ENCODE assay signal across 18 cellular contexts in genomic region chr7:17339952-17340351, GRCh38. TPM values are rescaled to one million over a fixed set of nuclear protein-coding genes. Genes with fewer than 3 reads are reported as not detected.
A peak's percentile ranks its signal among the peaks of the same experiment; 100 is the strongest.
DNase-seq lines count a peak whose midpoint lies in the region; ATAC-seq and TF ChIP-seq lines count a peak whose summit lies in the region.
"Had no signal": no experiment of that assay in that cellular context is flagged by ENCODE, and none has a peak within 500 bp of the region (broad histone marks: within the 10 kb centered on the region; RNA-seq: fewer than 3 reads in every experiment).

No MANE protein-coding gene starts in this region.

- H3K27me3 ChIP-seq in H9 (ENCODE audit: insufficient read depth, low read length): no peaks in the 10 kb centered on the region
- no peaks in the 10 kb centered on the region for H3K27me3 ChIP-seq in esophagus squamous epithelium
- H3K27me3 ChIP-seq in osteoblast (ENCODE audit: insufficient read depth, low read length): no peaks in the 10 kb centered on the region
- H3K27me3 ChIP-seq: SJCRH30 had no signal

- H3K79me2 ChIP-seq in H9 (ENCODE audit: insufficient read depth, low read length) (no peaks in the 10 kb centered on the region), osteoblast (ENCODE audit: insufficient read depth, low read length) (peaks cover 71% of the 10 kb centered on the region)

- peak overlapping the region; percentile 43 for H3K9ac ChIP-seq in H9 (ENCODE audit: extremely low read depth, insufficient read length, low read length)

- peaks cover 0 to 81% (median 6%) of the 10 kb centered on the region in 3 donors for H3K36me3 ChIP-seq in esophagus squamous epithelium
- peaks cover 78% of the 10 kb centered on the region for H3K36me3 ChIP-seq in osteoblast (ENCODE audit: insufficient read depth, low read length)
- H3K36me3 ChIP-seq: SJCRH30 had no signal

- no peak overlapping the region for H3K56ac ChIP-seq in H9 (ENCODE audit: insufficient read length, low read depth, low read length)

- H3K23ac ChIP-seq in H9 (ENCODE audit: insufficient read length, low read depth, low read length): no peak overlapping the region

- H3K27ac ChIP-seq in H9 (ENCODE audit: insufficient read length, low read depth, low read length) (no peak overlapping the region), esophagus squamous epithelium (peak overlapping the region in 3 of 4 donors; percentile 1 to 35 (median 4)), osteoblast (ENCODE audit: low read depth, low read length) (peak overlapping the region; percentile 33)
- H3K27ac ChIP-seq: HL-60, SJCRH30 had no signal

- H3K18ac ChIP-seq in H9 (ENCODE audit: insufficient read length, low read depth, low read length): no peak overlapping the region

- no peaks in the 10 kb centered on the region; the same call in 1 of the 2 replicates for H3K4me1 ChIP-seq in H9 (ENCODE audit: insufficient read depth, low read length)
- H3K4me1 ChIP-seq in esophagus squamous epithelium: peaks cover 0 to 56% (median 9%) of the 10 kb centered on the region in 3 donors
- H3K4me1 ChIP-seq in osteoblast (ENCODE audit: insufficient read depth, low read length): peaks cover 26% of the 10 kb centered on the region
- H3K4me1 ChIP-seq: Caco-2, SJCRH30 had no signal

- H3K27ac Mint-ChIP-seq in Calu3 (ENCODE audit: unreplicated experiment) (peak overlapping the region; percentile 64), H9 (peak overlapping the region; percentile 11 to 86 (median 40); a peak in 4 of 7 replicates)
- H3K27ac Mint-ChIP-seq: CD4-positive, CD25-positive, alpha-beta regulatory T cell had no signal

- H3K9me3 Mint-ChIP-seq in Calu3 (ENCODE audit: low read depth, unreplicated experiment) (no peaks in the 10 kb centered on the region), H9 (peaks cover 0 to 1% of the 10 kb centered on the region in 2 experiments; a peak in 2 of 5 replicates)
- H3K9me3 Mint-ChIP-seq: CD4-positive, CD25-positive, alpha-beta regulatory T cell had no signal

- no peak overlapping the region for H2BK20ac ChIP-seq in H9 (ENCODE audit: low read depth, low read length, poor library complexity, severe bottlenecking)

- no peak overlapping the region for H3K14ac ChIP-seq in H9 (ENCODE audit: insufficient read depth, low read length)

- no peak overlapping the region for H3T11ph ChIP-seq in H9 (ENCODE audit: low read length)

- peak overlapping the region; percentile 82 for H4K5ac ChIP-seq in H9 (ENCODE audit: insufficient read length, low read depth, low read length)

- no peaks in the 10 kb centered on the region for H4K20me1 ChIP-seq in H9 (ENCODE audit: control insufficient read depth, insufficient read depth, insufficient read length)
- H4K20me1 ChIP-seq in osteoblast (ENCODE audit: insufficient read depth, low read length): peaks cover 5% of the 10 kb centered on the region

- H3K23me2 ChIP-seq in H9 (ENCODE audit: insufficient read length, low read depth, low read length, poor library complexity, severe bottlenecking): no peaks in the 10 kb centered on the region

- H3K4me3 Mint-ChIP-seq in Calu3 (ENCODE audit: low read depth, unreplicated experiment) (no peak overlapping the region), H9 (no peak overlapping the region)
- H3K4me3 Mint-ChIP-seq: CD4-positive, CD25-positive, alpha-beta regulatory T cell had no signal

- WGBS in H9 (ENCODE audit: extremely low coverage, insufficient read length, low lambda C conversion rate): no CpG with 5 or more reads among the region's 4 CpGs
- WGBS in esophagus squamous epithelium, 2 donors: 49 to 82% methylated on average over 3 to 4 of the region's 4 CpGs

- H3K4me3 ChIP-seq in esophagus squamous epithelium (no peak overlapping the region), osteoblast (ENCODE audit: insufficient read depth, low read length) (no peak overlapping the region)
- H3K4me3 ChIP-seq: SJCRH30 had no signal

- no peaks in the 10 kb centered on the region for H3K79me1 ChIP-seq in H9 (ENCODE audit: insufficient read depth, low read depth, low read length, poor library complexity, severe bottlenecking)

- no peak overlapping the region for H2BK15ac ChIP-seq in H9 (ENCODE audit: low read depth, low read length)

- intact Hi-C loops in Calu3 (cut with micrococcal nuclease; ENCODE audit: unreplicated experiment): no loop called here
- intact Hi-C loops in esophagus squamous epithelium (cut with DNase I): no loop called here

- peaks cover 41% of the 10 kb centered on the region for H3K4me1 Mint-ChIP-seq in Calu3 (ENCODE audit: low read depth, unreplicated experiment)
- H3K4me1 Mint-ChIP-seq in H9: peaks cover 12 to 15% of the 10 kb centered on the region in 2 experiments

- TF ChIP-seq POLR2A in esophagus squamous epithelium (IDR thresholded peaks at IDR 0.05): no peak

- no peak for TF ChIP-seq CTCF in Calu3 (IDR thresholded peaks at IDR 0.05; ENCODE audit: unreplicated experiment)
- no peak for TF ChIP-seq CTCF in H9 (conservative IDR thresholded peaks at IDR 0.05)
- no peak for TF ChIP-seq CTCF in esophagus squamous epithelium (IDR thresholded peaks at IDR 0.05)
- TF ChIP-seq CTCF in osteoblast (IDR thresholded peaks at IDR 0.05; ENCODE audit: extremely low read depth, low read depth, low read length): no peak

- ATAC-seq in HG02798 (IDR thresholded peaks at IDR 0.05; ENCODE audit: poor library complexity, unreplicated experiment): no peak
- ATAC-seq: HCT116 had no signal

- H2BK5ac ChIP-seq in H9 (ENCODE audit: insufficient read length, low read length): no peak overlapping the region

- DNase-seq in Calu3 (no peak), H9 (no peak), esophagus squamous epithelium (lab: John Stamatoyannopoulos, UW) (no peak), osteoblast (ENCODE audit: insufficient read length, low spot score, missing footprints) (no peak), NCI-H1092 (lab: John Stamatoyannopoulos, UW) (no peak), SIG-M5 (lab: John Stamatoyannopoulos, UW) (no peak)
- DNase-seq: ACHN; Caco-2; CD4-positive, CD25-positive, alpha-beta regulatory T cell; DMS53; NCI-H1417 treated with DMSO at 0.1 percent for 48 hours; NCI-H1930; NK-92 treated with Interleukin-12 subunit alpha and Interleukin-12 subunit beta, amount 100 ng/mL, for 24 hours; OCI-M1; SJCRH30 had no signal

- H3K36me3 Mint-ChIP-seq in Calu3 (ENCODE audit: insufficient read depth, unreplicated experiment) (peaks cover 91% of the 10 kb centered on the region), H9 (ENCODE audit: insufficient read depth in 1 of 3, low read depth in 3 of 3) (peaks cover 10 to 30% (median 23%) of the 10 kb centered on the region in 3 experiments)

- H2AK5ac ChIP-seq in H9 (ENCODE audit: insufficient read length, low read length): no peak overlapping the region

- no peak overlapping the region for H2BK120ac ChIP-seq in H9 (ENCODE audit: low read depth, low read length, poor library complexity, severe bottlenecking)

- CTCF ChIA-PET in Calu3 (lab: Charles Lee): interaction anchor here (0.5 to 0.7 kb wide), 2 partner anchors 23 to 372 kb away, joined by 3 to 4 read pairs; no protein-coding TSS in a partner anchor

- no TSS peak for BruUV-seq in Calu3 (replicated peaks; lab: Mats Ljungman, UMichigan)

- no peak overlapping the region for H3K4ac ChIP-seq in H9 (ENCODE audit: low read depth, low read length)

- H3K27me3 Mint-ChIP-seq in Calu3 (ENCODE audit: unreplicated experiment): no peaks in the 10 kb centered on the region
- no peaks in the 10 kb centered on the region for H3K27me3 Mint-ChIP-seq in H9 (ENCODE audit: low read depth)
- H3K27me3 Mint-ChIP-seq: CD4-positive, CD25-positive, alpha-beta regulatory T cell had no signal

- H3K4me2 ChIP-seq in H9 (ENCODE audit: insufficient read depth, insufficient read length, low read length) (no peak overlapping the region), osteoblast (ENCODE audit: insufficient read depth, low read length) (peak overlapping the region; percentile 9)

- no peak overlapping the region for H2AFZ ChIP-seq in H9 (ENCODE audit: low read length)
- no peak overlapping the region for H2AFZ ChIP-seq in osteoblast (ENCODE audit: low read length)

- H4K91ac ChIP-seq in H9 (ENCODE audit: insufficient read length, low read depth, low read length): no peak overlapping the region

- H4K8ac ChIP-seq in H9 (replicated peaks; ENCODE audit: insufficient read length, low read depth, low read length): no peak overlapping the region

- no peak overlapping the region for H2BK12ac ChIP-seq in H9 (ENCODE audit: insufficient read length, low read depth, low read length)

- H3K9me3 ChIP-seq in H9 (ENCODE audit: control insufficient read depth, low read depth, low read length): no peaks in the 10 kb centered on the region
- H3K9me3 ChIP-seq in esophagus squamous epithelium: no peaks in the 10 kb centered on the region
- H3K9me3 ChIP-seq in osteoblast (ENCODE audit: low read depth, low read length): no peaks in the 10 kb centered on the region
- H3K9me3 ChIP-seq: Caco-2, SJCRH30 had no signal

RNA-seq across cellular contexts. Expression of gene AHR, which starts 41.5 kb away (rescaled TPM):
- total RNA-seq in Calu3 (2022) (280 and 288 TPM in 2 replicates), H9 (2021) (5.2 and 6.1 TPM in 2 replicates), esophagus squamous epithelium (10 to 100 TPM; 29.8 to 89.5 (median 57.5) TPM), osteoblast (274 and 313 TPM in 2 replicates)
- total RNA-seq: SJCRH30 had no signal
